In the genomic region with DNA sequence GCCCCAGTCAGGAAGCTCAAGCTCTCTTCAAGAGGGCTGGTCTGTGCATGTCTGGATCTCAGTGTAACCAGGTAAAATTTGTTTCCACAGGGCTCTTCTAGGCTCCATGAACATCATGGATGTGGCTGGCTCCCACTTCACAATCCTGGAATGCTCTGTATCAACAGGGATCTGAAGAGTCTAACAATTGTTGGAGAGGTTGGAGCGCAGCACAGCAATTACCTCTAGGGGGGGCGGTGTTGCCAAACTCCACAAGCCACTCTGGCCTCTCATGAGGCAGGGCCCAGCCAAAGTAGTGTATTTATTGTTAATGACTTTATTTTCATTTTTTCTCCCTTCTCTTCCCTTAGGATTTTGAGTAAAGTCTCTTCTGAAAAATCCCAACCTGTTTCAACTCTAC, we compare ENCODE assay signal across 8 cellular contexts. TPM values are rescaled to one million over a fixed set of nuclear protein-coding genes. Genes with fewer than 3 reads are reported as not detected.
A peak's percentile ranks its signal among the peaks of the same experiment; 100 is the strongest.
DNase-seq lines count a peak whose midpoint lies in the region; TF ChIP-seq lines count a peak whose summit lies in the region.

No MANE protein-coding gene starts in this region.

- CTCF ChIA-PET in AG04450 (lab: Charles Lee) = no interaction called here

- peak; percentile 50; the same call in 1 of the 2 replicates for TF ChIP-seq CTCF in AG04450 (IDR thresholded peaks at IDR 0.05; ENCODE audit: low read depth, low read length)
- peak; percentile 54 for TF ChIP-seq CTCF in GM12873 (IDR thresholded peaks at IDR 0.05; ENCODE audit: insufficient read depth, low read depth, low read length, missing control alignments)
- peak; percentile 49 for TF ChIP-seq CTCF in epithelial cell of esophagus (IDR thresholded peaks at IDR 0.05; ENCODE audit: insufficient read depth, low read depth, low read length, missing control alignments)

- no peak for DNase-seq in AG04450 (ENCODE audit: low read depth, low spot score)
- peak; percentile 77 for DNase-seq in NCI-H82 (lab: John Stamatoyannopoulos, UW)
- peak; percentile 56 for DNase-seq in epithelial cell of esophagus (ENCODE audit: low read depth)
- peak; percentile 20 for DNase-seq in stromal cell of bone marrow (ENCODE audit: low read depth)
- no peak for DNase-seq in superior temporal gyrus (ENCODE audit: extremely low spot score)
- no peak for DNase-seq in head of caudate nucleus
- DNase-seq in GM19238 (ENCODE audit: insufficient read length, low spot score) = no peak

- no peak overlapping the region for H3K27ac ChIP-seq in AG04450 (ENCODE audit: low read depth, low read length)

- no peaks in the 10 kb centered on the region for H3K27me3 ChIP-seq in AG04450 (ENCODE audit: control insufficient read depth, insufficient read depth, low read length)

- POLR2A ChIA-PET in AG04450 (lab: Yijun Ruan, JAX) = no interaction called here

- H3K4me3 ChIP-seq in AG04450 (ENCODE audit: low read depth, low read length) (no peak overlapping the region), epithelial cell of esophagus (ENCODE audit: low read length) (no peak overlapping the region)

- H3K9me3 ChIP-seq in AG04450 (ENCODE audit: control insufficient read depth, insufficient read depth, low read length) = no peaks in the 10 kb centered on the region

- intact Hi-C loops in head of caudate nucleus (cut with DNase I) = no loop called here

RNA-seq across cellular contexts. Expression of a gene that starts 6.1 kb away (rescaled TPM):
- polyA plus RNA-seq in AG04450 (2011; rRNA removed) = 28.8 and 29.8 TPM in 2 replicates
- polyA minus RNA-seq in AG04450 (2011; rRNA and poly(A)+ RNA removed) = 28.6 and 32.8 TPM in 2 replicates

RNA-seq across cellular contexts. Expression of a gene that starts 26.2 kb away (rescaled TPM):
- 29.7 and 37.8 TPM in 2 replicates for polyA plus RNA-seq in AG04450 (2011; rRNA removed)
- polyA minus RNA-seq in AG04450 (2011; rRNA and poly(A)+ RNA removed) = 61.5 and 77.9 TPM in 2 replicates

RNA-seq across cellular contexts. Expression of a gene that starts 32.1 kb away (rescaled TPM):
- polyA plus RNA-seq in AG04450 (2011; rRNA removed) = not detected in 2 replicates
- polyA minus RNA-seq in AG04450 (2011; rRNA and poly(A)+ RNA removed) = not detected in 2 replicates

RNA-seq across cellular contexts. Expression of a gene that starts 45.6 kb away (rescaled TPM):
- 963 and 1,068 TPM in 2 replicates for polyA plus RNA-seq in AG04450 (2011; rRNA removed)
- polyA minus RNA-seq in AG04450 (2011; rRNA and poly(A)+ RNA removed) = 572 and 665 TPM in 2 replicates

RNA-seq across cellular contexts. Expression of a gene that starts 57.0 kb away (rescaled TPM):
- polyA plus RNA-seq in AG04450 (2011; rRNA removed) = 43.1 and 50.0 TPM in 2 replicates
- polyA minus RNA-seq in AG04450 (2011; rRNA and poly(A)+ RNA removed) = 74.8 and 108 TPM in 2 replicates

Comparison
In these comparisons a context has a peak if more than half of its experiments do, and no peak if none do; other contexts are left out.
1. DNase-seq: peak in NCI-H82 (single experiment), epithelial cell of esophagus (single experiment) and stromal cell of bone marrow (single experiment); none in AG04450 (single experiment), superior temporal gyrus (single experiment), head of caudate nucleus (0 of 42) and GM19238 (single experiment).
2. Peak in every context shown above with its lines, with median percentiles within 50 percentile points of each other: CTCF ChIP-seq.